Comparison of ENCODE assay signal across 18 cellular contexts in the genomic region with DNA sequence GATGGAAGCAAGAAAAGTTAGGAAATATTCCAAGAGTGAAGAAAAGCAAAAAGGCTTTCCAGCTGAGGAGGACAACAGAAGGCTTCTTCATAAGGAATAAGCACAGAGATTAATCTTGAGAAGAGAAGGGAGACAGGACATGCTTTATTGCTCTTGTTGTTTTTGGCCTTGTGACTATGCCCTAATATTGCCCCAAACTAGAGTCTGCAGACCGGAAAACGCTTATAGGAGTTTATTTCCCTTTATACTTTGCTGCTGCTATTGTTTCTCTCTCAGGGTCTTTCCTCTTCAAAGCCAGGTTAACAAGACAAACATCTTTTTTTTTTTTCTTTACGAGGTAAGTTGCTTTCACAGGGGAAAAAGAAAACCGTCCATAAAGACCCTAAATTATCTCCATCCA.
A peak's percentile ranks its signal among the peaks of the same experiment; 100 is the strongest.
DNase-seq lines count a peak whose midpoint lies in the region; ATAC-seq lines count a peak whose summit lies in the region.
"Had no signal": no experiment of that assay in that cellular context is flagged by ENCODE, and none has a peak within 500 bp of the region (broad histone marks: within the 10 kb centered on the region; RNA-seq: fewer than 3 reads in every experiment).

No MANE protein-coding gene starts in this region.

- H3K4me3 ChIP-seq in neuron (ENCODE audit: low read length): no peak overlapping the region
- no peak overlapping the region for H3K4me3 ChIP-seq in MG63
- H3K4me3 ChIP-seq: GM12878 had no signal

- H3K36me3 ChIP-seq in neuron (ENCODE audit: insufficient read depth, low read length) (no peaks in the 10 kb centered on the region), MG63 (no peaks in the 10 kb centered on the region)
- H3K36me3 ChIP-seq: BE2C had no signal

- H2AFZ ChIP-seq in neuron (ENCODE audit: low read depth, low read length): peak overlapping the region; percentile 41

- H3K27me3 ChIP-seq in neuron (ENCODE audit: insufficient read depth, low read length) (no peaks in the 10 kb centered on the region), MG63 (no peaks in the 10 kb centered on the region)
- H3K27me3 ChIP-seq: BE2C had no signal

- H3K4me1 ChIP-seq in neuron (ENCODE audit: insufficient read depth, low read length): peaks cover 10% of the 10 kb centered on the region
- H3K4me1 ChIP-seq: BE2C had no signal

- ATAC-seq in HG02884 (IDR thresholded peaks at IDR 0.05; ENCODE audit: unreplicated experiment): no peak
- ATAC-seq: GM12878 had no signal

- DNase-seq in dermis blood vessel endothelial cell (peak; percentile 51), left kidney (ENCODE audit: low read depth, low spot score) (peak; percentile 33), SW480 (ENCODE audit: low spot score) (no peak), MG63 (no peak)
- DNase-seq: ACHN; BE2C; C1 segment of cervical spinal cord; CD4-positive, CD25-positive, alpha-beta regulatory T cell; CD8-positive, alpha-beta memory T cell; COR-L47; DMS 273 treated with DMSO at 0.1 percent for 48 hours; DMS53; DND-41; EL; H9 had no signal

- H3K9me3 ChIP-seq in neuron (ENCODE audit: low read length) (peaks cover 2% of the 10 kb centered on the region), MG63 (no peaks in the 10 kb centered on the region)
- H3K9me3 ChIP-seq: BE2C had no signal

Comparison
In these comparisons a context has a peak if more than half of its experiments do, and no peak if none do; other contexts are left out.
1. DNase-seq: peak in dermis blood vessel endothelial cell (single experiment) and left kidney (single experiment); none in SW480 (single experiment) and MG63 (single experiment).